1 cellular context compared by ENCODE assay signal in genomic region chr20:13784893-13785715, GRCh38.
TF ChIP-seq lines count a peak whose summit lies in the region.

Gene ESF1 (minus strand): TSS chr20:13784919. CDS start chr20:13783140, 1,779 bp downstream.
Gene NDUFAF5 (plus strand): TSS chr20:13785028. CDS start chr20:13785069, 41 bp downstream.

TF ChIP-seq in K562, 482 proteins besides CTCF, POLR2A, EP300 and RAD21 (continued from another document):
- TF ChIP-seq GTF3C2 (IDR thresholded peaks at IDR 0.05; ENCODE audit: borderline replicate concordance, extremely low read depth, insufficient read length) (no peak), IRF2 (CRISPR knock-in tag; IDR thresholded peaks at IDR 0.05) (no peak), MEF2A (IDR thresholded peaks at IDR 0.05; ENCODE audit: control insufficient read depth, low read depth, low read length) (no peak), STAT5A (IDR thresholded peaks at IDR 0.05; ENCODE audit: borderline replicate concordance, low read length) (no peak), PBX2 (CRISPR knock-in tag; IDR thresholded peaks at IDR 0.05; ENCODE audit: low read depth) (no peak), PBX2 (tag; conservative IDR thresholded peaks at IDR 0.05; ENCODE audit: low read depth) (no peak), RBFOX2 (IDR thresholded peaks at IDR 0.05; ENCODE audit: low read depth, low read length) (peak; percentile 78), ZNF766 (CRISPR knock-in tag; conservative IDR thresholded peaks at IDR 0.05) (no peak), BRF1 (IDR thresholded peaks at IDR 0.05; ENCODE audit: borderline replicate concordance, extremely low read depth, insufficient read length) (no peak), FOXJ3 (CRISPR knock-in tag; IDR thresholded peaks at IDR 0.05) (no peak), CCNT2 (IDR thresholded peaks at IDR 0.05; ENCODE audit: borderline replicate concordance, extremely low read depth, insufficient read length, low read depth, low read length) (no peak), ZKSCAN8 (CRISPR knock-in tag; IDR thresholded peaks at IDR 0.05) (no peak), MTA1 (IDR thresholded peaks at IDR 0.05; ENCODE audit: borderline replicate concordance) (no peak), TARDBP (IDR thresholded peaks at IDR 0.05) (no peak)
